5 cellular contexts compared by ENCODE assay signal in the genomic region with DNA sequence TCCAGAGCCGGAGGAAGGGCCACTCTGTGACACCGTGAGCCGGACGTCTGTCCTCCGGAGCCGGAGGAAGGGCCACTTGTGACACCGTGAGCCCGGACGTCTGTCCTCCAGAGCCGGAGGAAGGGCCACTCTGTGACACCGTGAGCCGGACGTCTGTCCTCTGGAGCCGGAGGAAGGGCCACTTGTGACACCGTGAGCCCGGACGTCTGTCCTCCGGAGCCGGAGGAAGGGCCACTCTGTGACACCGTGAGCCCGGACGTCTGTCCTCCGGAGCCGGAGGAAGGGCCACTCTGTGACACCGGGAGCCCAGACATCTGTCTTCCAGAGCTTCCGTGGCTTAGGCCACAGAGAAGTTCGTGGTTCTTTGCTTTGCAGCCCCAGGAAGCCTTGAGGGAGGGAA. TPM values are rescaled to one million over a fixed set of nuclear protein-coding genes. Genes with fewer than 3 reads are reported as not detected.
"Had no signal": no experiment of that assay in that cellular context is flagged by ENCODE, and none has a peak within 500 bp of the region (broad histone marks: within the 10 kb centered on the region; RNA-seq: fewer than 3 reads in every experiment).

No MANE protein-coding gene starts in this region.

RNA-seq across cellular contexts. Expression of a gene that starts 6.6 kb away (rescaled TPM):
- total RNA-seq: activated B cell treated with CpG ODN at 0.5 μM for 24 hours; activated CD4-positive, alpha-beta memory T cell treated with anti-CD3 and anti-CD28 coated beads for 36 hours; activated naive CD8-positive, alpha-beta T cell treated with anti-CD3 and anti-CD28 coated beads, Interleukin-2, amount 10 ng/mL, durations not matched to agents 7 days and 5 days; activated T-helper 17 cell treated with anti-CD3 and anti-CD28 coated beads, Interleukin-2, amount 50 U/mL, for 72 hours; bronchial epithelial cell had no signal
